ENCODE assay signal across 15 cellular contexts in the genomic region with DNA sequence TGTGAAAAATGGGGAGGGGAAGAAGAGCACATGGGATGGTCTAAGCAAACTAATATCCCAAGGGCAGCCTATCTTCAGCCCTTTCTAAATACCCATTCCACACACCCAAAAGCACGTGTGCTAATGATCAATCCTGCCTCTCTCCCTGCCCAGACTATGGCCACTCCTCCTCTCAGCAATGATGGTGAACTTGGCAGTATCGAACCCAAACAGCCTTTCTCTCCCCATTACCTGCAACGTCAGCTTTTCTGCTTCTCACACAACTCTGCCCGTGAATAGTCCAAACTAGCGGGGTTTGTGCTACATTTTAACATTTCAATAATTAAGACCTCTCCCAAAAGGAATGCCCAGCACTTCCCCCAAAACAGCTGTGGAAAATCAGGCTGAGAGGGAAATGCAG.
"Had no signal": no experiment of that assay in that cellular context is flagged by ENCODE, and none has a peak within 500 bp of the region (broad histone marks: within the 10 kb centered on the region; RNA-seq: fewer than 3 reads in every experiment).

No MANE protein-coding gene starts in this region.

- H3K9me3 Mint-ChIP-seq: activated CD4-positive, alpha-beta memory T cell treated with anti-CD3 and anti-CD28 coated beads, Interleukin-2, amount 10 ng/mL, durations not matched to agents 7 days and 5 days; activated naive CD4-positive, alpha-beta T cell treated with anti-CD3 and anti-CD28 coated beads, Interleukin-2, amount 50 U/mL, for 72 hours; activated T-cell treated with anti-CD3 and anti-CD28 coated beads, Interleukin-2, amount 50 U/mL, for 24 hours; stimulated activated effector memory CD8-positive, alpha-beta T cell treated with anti-CD3 and anti-CD28 coated beads, Interleukin-12 subunit alpha, Interleukin-12 subunit beta, amount 100 ng/mL, for 72 hours; T-helper 1 cell treated with Interleukin-12 subunit alpha and Interleukin-12 subunit beta and Interleukin-4 antibody, amounts not matched to agents 30 μg/mL and 1 μg/mL, for 36 hours had no signal

- H3K9ac ChIP-seq: parathyroid adenoma had no signal

- H3K27me3 ChIP-seq: esophagus muscularis mucosa, neutrophil, transverse colon had no signal

- DNase-seq: activated CD4-positive, alpha-beta memory T cell treated with anti-CD3 and anti-CD28 coated beads, Interleukin-2, amount 10 ng/mL, durations not matched to agents 7 days and 5 days; activated CD4-positive, alpha-beta T cell treated with anti-CD3 and anti-CD28 coated beads for 4 hours; activated effector memory CD4-positive, alpha-beta T cell treated with anti-CD3 and anti-CD28 coated beads, Interleukin-2, amount 50 U/mL, for 16 hours; activated T-cell treated with anti-CD3 and anti-CD28 coated beads, Interleukin-2, amount 50 U/mL, for 24 hours; hippocampal formation; stimulated activated CD4-positive, alpha-beta T cell treated with anti-CD3 and anti-CD28 coated beads, Interleukin-12 subunit alpha, Interleukin-12 subunit beta, amount 100 ng/mL, for 4 hours; stimulated activated CD4-positive, alpha-beta T cell treated with anti-CD3 and anti-CD28 coated beads, Interleukin-2, amount 100 ng/mL, for 24 hours; transverse colon had no signal

- H3K4me3 Mint-ChIP-seq: activated CD4-positive, alpha-beta memory T cell treated with anti-CD3 and anti-CD28 coated beads, Interleukin-2, amount 10 ng/mL, durations not matched to agents 7 days and 5 days; activated T-cell treated with anti-CD3 and anti-CD28 coated beads, Interleukin-2, amount 50 U/mL, for 24 hours; stimulated activated effector memory CD8-positive, alpha-beta T cell treated with anti-CD3 and anti-CD28 coated beads, Interleukin-12 subunit alpha, Interleukin-12 subunit beta, amount 100 ng/mL, for 72 hours; T-helper 1 cell treated with Interleukin-12 subunit alpha and Interleukin-12 subunit beta and Interleukin-4 antibody, amounts not matched to agents 30 μg/mL and 1 μg/mL, for 36 hours had no signal

- H3K9me3 ChIP-seq: esophagus muscularis mucosa, neutrophil, transverse colon had no signal

- H3K4me3 ChIP-seq: esophagus muscularis mucosa, transverse colon had no signal

- H3K27ac ChIP-seq: esophagus muscularis mucosa, neutrophil, parathyroid adenoma had no signal

- H3K36me3 ChIP-seq: neutrophil, transverse colon had no signal

- H3K27ac Mint-ChIP-seq: activated CD4-positive, alpha-beta memory T cell treated with anti-CD3 and anti-CD28 coated beads, Interleukin-2, amount 10 ng/mL, durations not matched to agents 7 days and 5 days; activated naive CD4-positive, alpha-beta T cell treated with anti-CD3 and anti-CD28 coated beads, Interleukin-2, amount 50 U/mL, for 72 hours; activated T-cell treated with anti-CD3 and anti-CD28 coated beads, Interleukin-2, amount 50 U/mL, for 24 hours; stimulated activated effector memory CD8-positive, alpha-beta T cell treated with anti-CD3 and anti-CD28 coated beads, Interleukin-12 subunit alpha, Interleukin-12 subunit beta, amount 100 ng/mL, for 72 hours; T-helper 1 cell treated with Interleukin-12 subunit alpha and Interleukin-12 subunit beta and Interleukin-4 antibody, amounts not matched to agents 30 μg/mL and 1 μg/mL, for 36 hours had no signal

- FAIRE-seq: colon had no signal

- H2AFZ ChIP-seq: parathyroid adenoma had no signal

- H3K27me3 Mint-ChIP-seq: activated CD4-positive, alpha-beta memory T cell treated with anti-CD3 and anti-CD28 coated beads, Interleukin-2, amount 10 ng/mL, durations not matched to agents 7 days and 5 days; activated T-cell treated with anti-CD3 and anti-CD28 coated beads, Interleukin-2, amount 50 U/mL, for 24 hours had no signal

- ATAC-seq: activated naive CD4-positive, alpha-beta T cell treated with anti-CD3 and anti-CD28 coated beads, Interleukin-2, amount 50 U/mL, for 72 hours; stimulated activated effector memory CD8-positive, alpha-beta T cell treated with anti-CD3 and anti-CD28 coated beads, Interleukin-12 subunit alpha, Interleukin-12 subunit beta, amount 100 ng/mL, for 72 hours had no signal
